27 cellular contexts compared by ENCODE assay signal in the genomic region with DNA sequence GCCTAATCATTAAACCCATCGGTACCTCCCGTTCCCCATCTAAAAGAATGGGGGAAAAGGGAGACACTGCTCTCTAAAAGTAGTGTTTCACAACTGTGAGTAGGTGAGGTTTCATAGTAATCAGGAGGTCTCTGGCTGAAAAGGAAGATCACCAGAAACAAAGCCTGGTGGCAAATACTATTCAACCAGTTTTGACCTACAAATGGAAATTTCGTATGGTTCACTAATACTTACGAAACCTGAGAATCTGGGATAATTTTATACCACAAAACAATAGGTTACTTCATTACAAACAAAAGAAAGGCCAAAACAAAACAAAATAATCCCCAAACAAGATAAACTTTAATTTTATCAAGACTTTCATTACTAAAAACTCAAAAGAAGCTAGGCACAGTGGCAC. TPM values are rescaled to one million over a fixed set of nuclear protein-coding genes. Genes with fewer than 3 reads are reported as not detected.
DNase-seq lines count a peak whose midpoint lies in the region; ATAC-seq, FAIRE-seq and TF ChIP-seq lines count a peak whose summit lies in the region.
"Had no signal": no experiment of that assay in that cellular context is flagged by ENCODE, and none has a peak within 500 bp of the region (broad histone marks: within the 10 kb centered on the region; RNA-seq: fewer than 3 reads in every experiment).

No MANE protein-coding gene starts in this region.

- 0% methylated on average over 4 of the region's 4 CpGs for WGBS in K562 (ENCODE audit: insufficient coverage, low coverage, missing lambda C conversion rate)

- H3K9me1 ChIP-seq in K562 (ENCODE audit: control insufficient read depth, insufficient read depth, low read length): no peaks in the 10 kb centered on the region

- no peak overlapping the region for H3K4me2 ChIP-seq in K562 (ENCODE audit: insufficient read depth, low read length)
- H3K4me2 ChIP-seq: A549; BLaER1 treated with 17β-estradiol and CSF1 and Interleukin-3, amounts not matched to agents 10 nM and 100 nM had no signal

- TF ChIP-seq POLR2A in K562 (conservative IDR thresholded peaks at IDR 0.05): no peak

- ATAC-seq in activated naive CD4-positive, alpha-beta T cell treated with anti-CD3 and anti-CD28 coated beads, Interleukin-2, amount 50 U/mL, for 72 hours: no peak
- ATAC-seq in K562: no peak
- no peak for ATAC-seq in HG03457 (IDR thresholded peaks at IDR 0.05; ENCODE audit: unreplicated experiment)
- ATAC-seq: A549; CD8-positive, alpha-beta T cell; GM12878 had no signal

- no peaks in the 10 kb centered on the region for H3K9me3 Mint-ChIP-seq in activated naive CD4-positive, alpha-beta T cell treated with anti-CD3 and anti-CD28 coated beads, Interleukin-2, amount 50 U/mL, for 24 hours
- no peaks in the 10 kb centered on the region for H3K9me3 Mint-ChIP-seq in activated naive CD4-positive, alpha-beta T cell treated with anti-CD3 and anti-CD28 coated beads, Interleukin-2, amount 50 U/mL, for 72 hours
- H3K9me3 Mint-ChIP-seq: CD4-positive, alpha-beta T cell; CD8-positive, alpha-beta T cell had no signal

- in situ Hi-C loops in K562 (cut with MboI): no loop called here

- no peak overlapping the region for H3K27ac ChIP-seq in K562 (ENCODE audit: extremely low read depth, low read depth, low read length)
- no peak overlapping the region for H3K27ac ChIP-seq in iPS-18a (ENCODE audit: low read length)
- H3K27ac ChIP-seq: 22Rv1; A549; BLaER1 treated with 17β-estradiol and CSF1 and Interleukin-3, amounts not matched to agents 10 nM and 100 nM; C4-2B had no signal

- H3K9me3 ChIP-seq in K562 (replicated peaks; ENCODE audit: control insufficient read depth, insufficient read depth, low read depth, low read length) (no peaks in the 10 kb centered on the region), iPS-18a (ENCODE audit: control insufficient read depth, low read depth, low read length) (no peaks in the 10 kb centered on the region)
- H3K9me3 ChIP-seq: A549; BLaER1 treated with 17β-estradiol and CSF1 and Interleukin-3, amounts not matched to agents 10 nM and 100 nM had no signal

- no peaks in the 10 kb centered on the region for H4K20me1 ChIP-seq in K562 (replicated peaks; ENCODE audit: control insufficient read depth, insufficient read depth, low read length)
- H4K20me1 ChIP-seq: BLaER1 treated with 17β-estradiol and CSF1 and Interleukin-3, amounts not matched to agents 10 nM and 100 nM had no signal

- H2AFZ ChIP-seq in K562 (ENCODE audit: low read depth, low read length): no peak overlapping the region

- intact Hi-C loops in K562 (cut with micrococcal nuclease): no loop called here

- H3K27ac Mint-ChIP-seq in activated naive CD4-positive, alpha-beta T cell treated with anti-CD3 and anti-CD28 coated beads, Interleukin-2, amount 50 U/mL, for 24 hours: peak overlapping the region; percentile 30
- no peak overlapping the region for H3K27ac Mint-ChIP-seq in activated naive CD4-positive, alpha-beta T cell treated with anti-CD3 and anti-CD28 coated beads, Interleukin-2, amount 50 U/mL, for 72 hours
- H3K27ac Mint-ChIP-seq: B cell; CD4-positive, alpha-beta T cell; CD8-positive, alpha-beta T cell had no signal

- no peaks in the 10 kb centered on the region for H3K27me3 Mint-ChIP-seq in activated naive CD4-positive, alpha-beta T cell treated with anti-CD3 and anti-CD28 coated beads, Interleukin-2, amount 50 U/mL, for 24 hours
- H3K27me3 Mint-ChIP-seq: B cell; CD4-positive, alpha-beta T cell had no signal

- no peaks in the 10 kb centered on the region for H3K36me3 ChIP-seq in K562 (ENCODE audit: control insufficient read depth, insufficient read depth, low read length)
- H3K36me3 ChIP-seq in iPS-18a (ENCODE audit: control insufficient read depth, low read depth, low read length): no peaks in the 10 kb centered on the region
- H3K36me3 ChIP-seq: BLaER1 treated with 17β-estradiol and CSF1 and Interleukin-3, amounts not matched to agents 10 nM and 100 nM had no signal

- no peak for DNase-seq in activated naive CD4-positive, alpha-beta T cell treated with anti-CD3 and anti-CD28 coated beads, Interleukin-2, amount 50 U/mL, for 72 hours (ENCODE audit: low spot score in 2 of 2)
- DNase-seq in K562 (ENCODE audit: extremely low read depth in 1 of 4, low spot score in 3 of 4) (no peak), NCI-H1930 (lab: John Stamatoyannopoulos, UW) (no peak), NCI-H524 treated with DMSO at 0.1 percent for 48 hours (lab: John Stamatoyannopoulos, UW) (no peak)
- DNase-seq: AML-193; CD4-positive, alpha-beta T cell; CD8-positive, alpha-beta T cell; COR-L47; DMS 273 treated with DMSO at 0.1 percent for 48 hours; DMS153; DMS53; DMS79; DND-41; EL; GDM1 had no signal

- CTCF ChIA-PET in K562 (lab: Yijun Ruan, JAX; ENCODE audit: low intra/inter-chr PET ratio): no interaction called here

- POLR2A ChIA-PET in K562 (lab: Yijun Ruan, JAX): no interaction called here

- no peak for TF ChIP-seq CTCF in K562 (IDR thresholded peaks at IDR 0.05 in 2 of 3, conservative IDR thresholded peaks at IDR 0.05 in 1 of 3; ENCODE audit: insufficient read depth in 2 of 3, low read depth in 1 of 3, low read length in 3 of 3)

- H3K36me3 Mint-ChIP-seq in activated naive CD4-positive, alpha-beta T cell treated with anti-CD3 and anti-CD28 coated beads, Interleukin-2, amount 50 U/mL, for 24 hours: no peaks in the 10 kb centered on the region
- H3K36me3 Mint-ChIP-seq in activated naive CD4-positive, alpha-beta T cell treated with anti-CD3 and anti-CD28 coated beads, Interleukin-2, amount 50 U/mL, for 72 hours: no peaks in the 10 kb centered on the region
- H3K36me3 Mint-ChIP-seq: CD8-positive, alpha-beta T cell had no signal

- BruUV-seq in K562 (replicated peaks; lab: Mats Ljungman, UMichigan): no TSS peak

- H3K9ac ChIP-seq in K562 (ENCODE audit: insufficient read depth in 1 of 2, low read depth in 2 of 2, low read length in 2 of 2) (no peak overlapping the region), iPS-18a (ENCODE audit: low read length) (no peak overlapping the region)
- H3K9ac ChIP-seq: BLaER1 treated with 17β-estradiol and CSF1 and Interleukin-3, amounts not matched to agents 10 nM and 100 nM had no signal

- H3K27me3 ChIP-seq in K562 (ENCODE audit: control insufficient read depth in 2 of 2, insufficient read depth in 2 of 2, low read length in 2 of 2): peaks cover 21 to 43% of the 10 kb centered on the region in 2 experiments
- peaks cover 98% of the 10 kb centered on the region for H3K27me3 ChIP-seq in iPS-18a (ENCODE audit: control insufficient read depth, insufficient read depth, low read length)

- no peak for TF ChIP-seq RAD21 in K562 (CRISPR knock-in tag; conservative IDR thresholded peaks at IDR 0.05 in 1 of 2, IDR thresholded peaks at IDR 0.05 in 1 of 2)

- TF ChIP-seq EP300 in K562 (IDR thresholded peaks at IDR 0.05; ENCODE audit: low read length): no peak

- H3K4me1 ChIP-seq in K562 (replicated peaks in 1 of 2; ENCODE audit: control insufficient read depth in 2 of 2, insufficient read depth in 2 of 2, low read length in 2 of 2) (no peaks in the 10 kb centered on the region), iPS-18a (ENCODE audit: control insufficient read depth, low read depth, low read length) (peaks cover 35% of the 10 kb centered on the region)

- H3K4me3 ChIP-seq in K562: no peak overlapping the region
- H3K4me3 ChIP-seq in iPS-18a (ENCODE audit: low read length): peak overlapping the region; percentile 52
- H3K4me3 ChIP-seq: A549; BLaER1 treated with 17β-estradiol and CSF1 and Interleukin-3, amounts not matched to agents 10 nM and 100 nM; GM12878 had no signal

- no peaks in the 10 kb centered on the region for H3K79me2 ChIP-seq in K562 (ENCODE audit: control insufficient read depth, insufficient read depth, low read length)

- H3K4me3 Mint-ChIP-seq in activated naive CD4-positive, alpha-beta T cell treated with anti-CD3 and anti-CD28 coated beads, Interleukin-2, amount 50 U/mL, for 24 hours: no peak overlapping the region
- H3K4me3 Mint-ChIP-seq: B cell; CD4-positive, alpha-beta T cell; CD8-positive, alpha-beta T cell had no signal

- no peaks in the 10 kb centered on the region for H3K4me1 Mint-ChIP-seq in activated naive CD4-positive, alpha-beta T cell treated with anti-CD3 and anti-CD28 coated beads, Interleukin-2, amount 50 U/mL, for 24 hours
- H3K4me1 Mint-ChIP-seq: B cell had no signal

- no peak for FAIRE-seq in K562 (lab: Jason Lieb, UNC)
- FAIRE-seq: A549, GM12878, GM12892, GM18507, GM19239 had no signal

TF ChIP-seq in K562, 482 proteins besides CTCF, POLR2A, EP300 and RAD21 (continues in another document):
- TF ChIP-seq DMBX1 (CRISPR knock-in tag; IDR thresholded peaks at IDR 0.05; ENCODE audit: borderline replicate concordance): no peak
- 0 out of 2 replicates have a peak, but pooled peaks have one; percentile 3 for TF ChIP-seq RNF2 (IDR thresholded peaks at IDR 0.05)
- no peak for TF ChIP-seq MED1 (CRISPR knock-in tag; IDR thresholded peaks at IDR 0.05; ENCODE audit: borderline replicate concordance)
- no peak for TF ChIP-seq ETV5 (CRISPR knock-in tag; IDR thresholded peaks at IDR 0.05; ENCODE audit: low read depth)
- TF ChIP-seq MYNN (IDR thresholded peaks at IDR 0.05): no peak
- no peak for TF ChIP-seq MYNN (CRISPR knock-in tag; IDR thresholded peaks at IDR 0.05)
- TF ChIP-seq SMARCC2 (IDR thresholded peaks at IDR 0.05; ENCODE audit: low read depth): no peak
- TF ChIP-seq CBFA2T3 (IDR thresholded peaks at IDR 0.05): no peak
- no peak for TF ChIP-seq CBX5 (IDR thresholded peaks at IDR 0.05; ENCODE audit: borderline replicate concordance, low read depth)
- TF ChIP-seq NCOA1 (IDR thresholded peaks at IDR 0.05; ENCODE audit: low read depth): no peak

RNA-seq across cellular contexts. Expression of gene ANLN, which starts 28.4 kb away (rescaled TPM):
- total RNA-seq in activated naive CD4-positive, alpha-beta T cell treated with anti-CD3 and anti-CD28 coated beads, Interleukin-2, amount 50 U/mL, for 72 hours: 100 to 1,000 TPM in 1 of 2 donors, 10 to 100 TPM in 1; 63.4 to 117 TPM
- total RNA-seq in K562 (2011; cell fraction: chromatin; rRNA removed; ENCODE audit: low replicate concordance): 109 and 164 TPM in 2 replicates
- total RNA-seq in K562 (2011; cell fraction: nucleolus; rRNA removed): 32.2 and 33.3 TPM in 2 replicates
- 73.6 and 93.8 TPM in 2 replicates for total RNA-seq in K562 (2011; cell fraction: nucleoplasm; rRNA removed)
- 31.3 and 36.6 TPM in 2 replicates for total RNA-seq in K562 (2014; rRNA removed)
- 53.2 and 56.1 TPM in 2 replicates for total RNA-seq in K562 (2014; rRNA removed; fragmentation: Illumina TruSeq; extraction: Trizol)
- 63.0 and 66.2 TPM in 2 replicates for total RNA-seq in K562 (2015; rRNA removed; fragmentation: Illumina TruSeq; extraction: Trizol)
- 50.3 and 58.2 TPM in 2 replicates for total RNA-seq in K562 (2021)
- 38.7 and 46.1 TPM in 2 replicates for polyA plus RNA-seq in K562 (2011; rRNA removed)
- 11.7 and 20.2 TPM in 2 replicates for polyA plus RNA-seq in K562 (2011; cell fraction: cytosol; rRNA removed)
- 74.2 and 149 TPM in 2 replicates for polyA plus RNA-seq in K562 (2011; cell fraction: nucleus; rRNA removed)
- polyA plus RNA-seq in K562 (2012): 20.9 and 29.6 TPM in 2 replicates
- 31.2 and 51.2 TPM in 2 replicates for polyA plus RNA-seq in K562 (2014; fragmentation: Illumina TruSeq; extraction: Trizol)
- polyA plus RNA-seq in K562 (2014; fragmentation: Nextera tagmentation; extraction: Ambion mirVana): 10 to 100 TPM; 18.1 to 37.3 TPM
- 23.9 and 25.8 TPM in 2 replicates for polyA plus RNA-seq in K562 (2014; rRNA removed)
- 122 and 166 TPM in 2 replicates for polyA minus RNA-seq in K562 (2011; rRNA and poly(A)+ RNA removed)
- 60.1 and 67.3 TPM in 2 replicates for polyA minus RNA-seq in K562 (2011; cell fraction: cytosol; rRNA and poly(A)+ RNA removed)
- 50.6 and 151 TPM in 2 replicates for polyA minus RNA-seq in K562 (2011; cell fraction: nucleus; rRNA and poly(A)+ RNA removed)
